ENCODE assay signal across 26 cellular contexts in the genomic region with DNA sequence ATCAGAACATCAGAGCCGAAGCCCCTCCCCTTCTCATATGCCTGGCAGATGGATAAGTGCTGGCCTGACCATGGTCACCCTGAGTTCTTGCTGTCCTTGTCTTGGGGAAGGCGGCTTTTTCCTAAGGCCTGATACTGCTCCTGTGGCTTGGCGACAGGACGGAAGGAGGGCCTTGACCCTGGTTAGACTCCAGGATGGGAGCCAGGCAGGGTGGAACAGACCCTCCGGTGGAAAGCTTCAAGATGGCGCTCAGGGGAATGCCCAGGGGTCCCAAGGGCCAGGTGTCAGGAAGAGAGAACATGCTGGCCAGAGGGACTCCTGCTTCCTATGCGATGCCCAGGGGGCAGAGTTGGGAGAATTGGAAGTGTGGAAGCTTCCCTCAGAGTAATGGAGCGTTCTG.
"Had no signal": no experiment of that assay in that cellular context is flagged by ENCODE, and none has a peak within 500 bp of the region (broad histone marks: within the 10 kb centered on the region; RNA-seq: fewer than 3 reads in every experiment).

No MANE protein-coding gene starts in this region.

- ATAC-seq: body of pancreas; left lobe of liver; sciatic nerve; stimulated activated naive CD8-positive, alpha-beta T cell treated with anti-CD3 and anti-CD28 coated beads, Interleukin-15, Interleukin-2, amounts not matched to agents 100 U/mL and 50 U/mL, for 24 hours; upper lobe of right lung had no signal

- H3K9me3 ChIP-seq: body of pancreas, upper lobe of right lung had no signal

- H3K9me3 Mint-ChIP-seq: nephron had no signal

- H3K27ac ChIP-seq: body of pancreas, cardiac muscle cell, hepatocyte, parathyroid adenoma, upper lobe of right lung had no signal

- H3K4me3 Mint-ChIP-seq: dendritic cell treated with granulocyte-macrophage colony-stimulating factor and Interleukin-4, amounts not matched to agents 40 ng/mL and 50 ng/mL, for 4 days; immature natural killer cell; nephron had no signal

- H3K27me3 ChIP-seq: body of pancreas, cardiac muscle cell, hepatocyte, upper lobe of right lung had no signal

- DNase-seq: activated CD4-positive, alpha-beta T cell treated with anti-CD3 and anti-CD28 coated beads for 4 hours; activated CD4-positive, alpha-beta T cell treated with anti-CD3 and anti-CD28 coated beads, Interleukin-2, amount 50 U/mL, for 48 hours; activated CD4-positive, CD25-positive, alpha-beta regulatory T cell; activated effector memory CD4-positive, alpha-beta T cell treated with anti-CD3 and anti-CD28 coated beads, Interleukin-2, amount 50 U/mL, for 16 hours; activated naive CD4-positive, alpha-beta T cell treated with anti-CD3 and anti-CD28 coated beads, Interleukin-2, amount 50 U/mL, for 16 hours; activated T-cell treated with anti-CD3 and anti-CD28 coated beads for 4 hours; anterior cingulate cortex; body of pancreas; effector CD4-positive, alpha-beta T cell; foreskin melanocyte; glutamatergic neuron; immature natural killer cell; small intestine; stimulated activated CD8-positive, alpha-beta memory T cell treated with anti-CD3 and anti-CD28 coated beads, Interleukin-4, amount 100 ng/mL, for 48 hours; stimulated activated naive CD8-positive, alpha-beta T cell treated with anti-CD3 and anti-CD28 coated beads, Interleukin-15, Interleukin-2, amounts not matched to agents 100 U/mL and 50 U/mL, for 24 hours; T-helper 1 cell; T1000; upper lobe of right lung had no signal

- H3K27me3 Mint-ChIP-seq: dendritic cell treated with granulocyte-macrophage colony-stimulating factor and Interleukin-4, amounts not matched to agents 40 ng/mL and 50 ng/mL, for 4 days had no signal

- H3K4me1 ChIP-seq: body of pancreas, parathyroid adenoma, upper lobe of right lung had no signal

- H3K4me3 ChIP-seq: body of pancreas, cardiac muscle cell, hepatocyte, lung, upper lobe of right lung had no signal

- H3K4me1 Mint-ChIP-seq: nephron had no signal

- H3K36me3 ChIP-seq: cardiac muscle cell had no signal

- H3K27ac Mint-ChIP-seq: dendritic cell treated with granulocyte-macrophage colony-stimulating factor and Interleukin-4, amounts not matched to agents 40 ng/mL and 50 ng/mL, for 4 days; nephron had no signal
